Comparison of ENCODE assay signal across 21 cellular contexts in the genomic region with DNA sequence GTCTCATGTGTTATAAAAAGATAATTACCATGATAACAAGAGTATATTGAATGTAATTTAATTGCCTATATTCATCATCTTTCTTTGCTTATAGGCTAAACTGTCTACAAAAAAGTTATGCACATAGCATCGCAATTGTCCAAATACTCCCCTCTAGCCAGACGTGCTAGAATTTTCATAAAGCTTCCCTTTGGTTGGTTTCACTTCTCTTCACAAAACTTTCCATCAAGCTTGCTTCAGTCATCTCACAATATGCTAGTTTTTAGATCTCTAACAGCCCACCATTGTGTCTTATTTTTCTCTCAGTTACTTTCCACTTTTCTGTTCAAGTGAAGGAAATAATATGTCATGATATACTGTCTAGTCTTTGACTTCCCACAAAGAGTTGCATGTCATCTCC.
"Had no signal": no experiment of that assay in that cellular context is flagged by ENCODE, and none has a peak within 500 bp of the region (broad histone marks: within the 10 kb centered on the region; RNA-seq: fewer than 3 reads in every experiment).

No MANE protein-coding gene starts in this region.

- ATAC-seq: foreskin keratinocyte; left colon; left ventricle myocardium superior; natural killer cell treated with Interleukin-12 subunit alpha and Interleukin-12 subunit beta and Interleukin-15 and Interleukin-18, amount 100 ng/mL, for 72 hours; right cardiac atrium had no signal

- H3K4me1 ChIP-seq: foreskin keratinocyte, neural progenitor cell, upper lobe of left lung, uterus had no signal

- DNase-seq: dermis blood vessel endothelial cell; endodermal cell; erythroblast; foreskin keratinocyte; left colon; left ventricle myocardium superior; mesenchymal stem cell; midbrain; nucleus accumbens; ovary; right cardiac atrium; small intestine; stimulated activated CD4-positive, alpha-beta T cell treated with anti-CD3 and anti-CD28 coated beads, Interleukin-12 subunit alpha, Interleukin-12 subunit beta, amount 100 ng/mL, for 4 hours; stimulated activated CD4-positive, alpha-beta T cell treated with anti-CD3 and anti-CD28 coated beads, Interleukin-2, amount 100 ng/mL, for 48 hours; stimulated activated naive CD4-positive, alpha-beta T cell treated with Interleukin-2 at 50 U/mL for 16 hours; upper lobe of left lung; uterus had no signal

- H2AFZ ChIP-seq: hepatocyte, neural progenitor cell had no signal

- H3K9ac ChIP-seq: neural progenitor cell had no signal

- H3K27me3 ChIP-seq: foreskin keratinocyte, hepatocyte, neural progenitor cell, ovary, upper lobe of left lung, uterus had no signal

- H3K4me2 ChIP-seq: hepatocyte, neural progenitor cell had no signal

- H3K79me2 ChIP-seq: hepatocyte had no signal

- H3K9me3 ChIP-seq: ovary, upper lobe of left lung, uterus had no signal

- H3K36me3 ChIP-seq: neural progenitor cell, ovary, upper lobe of left lung, uterus had no signal

- H3K4me3 ChIP-seq: hepatocyte, lung, neural progenitor cell, ovary, upper lobe of left lung, uterus had no signal

- H3K27ac ChIP-seq: foreskin keratinocyte, hepatocyte, neural progenitor cell, ovary, upper lobe of left lung, uterus had no signal
